In genomic region chr9:18149457-18150011, GRCh38 we compare ENCODE assay signal across 21 cellular contexts.
DNase-seq lines count a peak whose midpoint lies in the region; ATAC-seq, FAIRE-seq and TF ChIP-seq lines count a peak whose summit lies in the region.
"Had no signal": no experiment of that assay in that cellular context is flagged by ENCODE, and none has a peak within 500 bp of the region (broad histone marks: within the 10 kb centered on the region; RNA-seq: fewer than 3 reads in every experiment).

No MANE protein-coding gene starts in this region.

- CTCF ChIA-PET in endothelial cell of umbilical vein (lab: Charles Lee), result interaction anchor here (1.5 kb wide), 1 partner anchor 10 kb away, joined by 3 read pairs; no protein-coding TSS in a partner anchor

- H3K79me2 ChIP-seq in endothelial cell of umbilical vein (ENCODE audit: control insufficient read depth, insufficient read depth, low read length), result no peaks in the 10 kb centered on the region
- H3K79me2 ChIP-seq: parathyroid adenoma had no signal

- no peaks in the 10 kb centered on the region for H3K36me3 ChIP-seq in endothelial cell of umbilical vein (ENCODE audit: control insufficient read depth in 2 of 2, extremely low read depth in 1 of 2, insufficient read depth in 2 of 2, low read length in 2 of 2)
- H3K36me3 ChIP-seq: sigmoid colon had no signal

- FAIRE-seq in endothelial cell of umbilical vein (lab: Jason Lieb, UNC), result no peak

- TF ChIP-seq CTCF in AG09309 (IDR thresholded peaks at IDR 0.05; ENCODE audit: control insufficient read depth, insufficient read depth, low read depth, low read length, missing control alignments), result peak; percentile 11
- no peak for TF ChIP-seq CTCF in endothelial cell of umbilical vein (IDR thresholded peaks at IDR 0.05; ENCODE audit: extremely low read depth in 1 of 2, insufficient read depth in 1 of 2, low read depth in 1 of 2, low read length in 2 of 2)

- H4K20me1 ChIP-seq in endothelial cell of umbilical vein (replicated peaks; ENCODE audit: control insufficient read depth, extremely low read depth, insufficient read depth, low read length), result no peaks in the 10 kb centered on the region

- dilution Hi-C loops in endothelial cell of umbilical vein (cut with MboI; ENCODE audit: extremely low pct_ligation_motif_present, low sequenced_read_pairs), result no loop called here

- no peak for TF ChIP-seq POLR2A in endothelial cell of umbilical vein (IDR thresholded peaks at IDR 0.05; ENCODE audit: low read depth, low read length)

- no peak overlapping the region for H3K4me2 ChIP-seq in endothelial cell of umbilical vein (ENCODE audit: insufficient read depth, low read length)

- H3K9me3 ChIP-seq in endothelial cell of umbilical vein (replicated peaks; ENCODE audit: control insufficient read depth, insufficient read depth, low read length), result no peaks in the 10 kb centered on the region
- H3K9me3 ChIP-seq: sigmoid colon had no signal

- H3K4me1 Mint-ChIP-seq in activated T-helper 1 cell treated with anti-CD3 and anti-CD28 coated beads, Interleukin-12 subunit alpha, Interleukin-12 subunit beta, Interleukin-2, Interleukin-4 antibody, amounts not matched to agents 30 ng/mL and 10 ng/mL and 1 ng/mL, durations not matched to agents 14 hours and 24 hours and 36 hours (ENCODE audit: low read depth), result no peaks in the 10 kb centered on the region
- H3K4me1 Mint-ChIP-seq: natural killer cell had no signal

- no peak overlapping the region for H3K27ac Mint-ChIP-seq in activated T-helper 1 cell treated with anti-CD3 and anti-CD28 coated beads, Interleukin-12 subunit alpha, Interleukin-12 subunit beta, Interleukin-2, Interleukin-4 antibody, amounts not matched to agents 30 ng/mL and 10 ng/mL and 1 ng/mL, durations not matched to agents 14 hours and 24 hours and 36 hours
- H3K27ac Mint-ChIP-seq: activated CD8-positive, alpha-beta T cell treated with anti-CD3 and anti-CD28 coated beads, Interleukin-2, amount 10 ng/mL, durations not matched to agents 7 days and 5 days; mesothelial cell of epicardium; natural killer cell had no signal

- no peaks in the 10 kb centered on the region for H3K9me3 Mint-ChIP-seq in activated T-helper 1 cell treated with anti-CD3 and anti-CD28 coated beads, Interleukin-12 subunit alpha, Interleukin-12 subunit beta, Interleukin-2, Interleukin-4 antibody, amounts not matched to agents 30 ng/mL and 10 ng/mL and 1 ng/mL, durations not matched to agents 14 hours and 24 hours and 36 hours
- H3K9me3 Mint-ChIP-seq: mesothelial cell of epicardium had no signal

- POLR2A ChIA-PET in endothelial cell of umbilical vein (lab: Charles Lee), result no interaction called here

- H3K4me3 Mint-ChIP-seq in activated T-helper 1 cell treated with anti-CD3 and anti-CD28 coated beads, Interleukin-12 subunit alpha, Interleukin-12 subunit beta, Interleukin-2, Interleukin-4 antibody, amounts not matched to agents 30 ng/mL and 10 ng/mL and 1 ng/mL, durations not matched to agents 14 hours and 24 hours and 36 hours, result no peak overlapping the region
- H3K4me3 Mint-ChIP-seq: activated CD8-positive, alpha-beta T cell treated with anti-CD3 and anti-CD28 coated beads, Interleukin-2, amount 10 ng/mL, durations not matched to agents 7 days and 5 days; mesothelial cell of epicardium; natural killer cell had no signal

- no peaks in the 10 kb centered on the region for H3K36me3 Mint-ChIP-seq in activated T-helper 1 cell treated with anti-CD3 and anti-CD28 coated beads, Interleukin-12 subunit alpha, Interleukin-12 subunit beta, Interleukin-2, Interleukin-4 antibody, amounts not matched to agents 30 ng/mL and 10 ng/mL and 1 ng/mL, durations not matched to agents 14 hours and 24 hours and 36 hours (ENCODE audit: low read depth)
- H3K36me3 Mint-ChIP-seq: mesothelial cell of epicardium, natural killer cell had no signal

- no peak for DNase-seq in AG09309 (ENCODE audit: low read depth)
- DNase-seq in NCI-H69 (lab: John Stamatoyannopoulos, UW), result peak; percentile 32
- DNase-seq in endothelial cell of umbilical vein (ENCODE audit: low read depth, low spot score), result peak; percentile 4
- no peak for DNase-seq in left colon
- no peak for DNase-seq in activated T-helper 1 cell treated with anti-CD3 and anti-CD28 coated beads, Interleukin-12 subunit alpha, Interleukin-12 subunit beta, Interleukin-2, Interleukin-4 antibody, amounts not matched to agents 30 ng/mL and 10 ng/mL and 1 ng/mL, durations not matched to agents 14 hours and 24 hours and 36 hours (ENCODE audit: low spot score)
- DNase-seq in stimulated activated CD4-positive, alpha-beta T cell treated with anti-CD3 and anti-CD28 coated beads, Interleukin-4, amount 100 ng/mL, for 4 hours, result no peak
- DNase-seq in amygdala (lab: John Stamatoyannopoulos, UW), result no peak
- DNase-seq in NCI-H510A (lab: John Stamatoyannopoulos, UW), result no peak
- DNase-seq: activated CD4-positive, alpha-beta T cell treated with anti-CD3 and anti-CD28 coated beads for 1 hour; activated CD8-positive, alpha-beta T cell treated with anti-CD3 and anti-CD28 coated beads, Interleukin-2, amount 10 ng/mL, durations not matched to agents 7 days and 5 days; activated naive CD4-positive, alpha-beta T cell; activated T-cell treated with anti-CD3 and anti-CD28 coated beads, Interleukin-2, amount 50 U/mL, for 1 hour; amniotic stem cell; central memory CD4-positive, alpha-beta T cell; natural killer cell; NCI-H146; SHP77 treated with DMSO at 0.1 percent for 48 hours; sigmoid colon had no signal

- no TSS peak for BruUV-seq in endothelial cell of umbilical vein (replicated peaks; lab: Mats Ljungman, UMichigan)

- H3K27ac ChIP-seq in endothelial cell of umbilical vein (ENCODE audit: insufficient read depth, low read depth, low read length), result no peak overlapping the region
- H3K27ac ChIP-seq: C4-2B, parathyroid adenoma, sigmoid colon had no signal

- H3K27me3 Mint-ChIP-seq in activated T-helper 1 cell treated with anti-CD3 and anti-CD28 coated beads, Interleukin-12 subunit alpha, Interleukin-12 subunit beta, Interleukin-2, Interleukin-4 antibody, amounts not matched to agents 30 ng/mL and 10 ng/mL and 1 ng/mL, durations not matched to agents 14 hours and 24 hours and 36 hours (ENCODE audit: insufficient read depth), result no peaks in the 10 kb centered on the region

- no peaks in the 10 kb centered on the region for H3K9me1 ChIP-seq in endothelial cell of umbilical vein (replicated peaks; ENCODE audit: control insufficient read depth, extremely low read depth, insufficient read depth, low read length)

- H3K27me3 ChIP-seq in endothelial cell of umbilical vein (ENCODE audit: control insufficient read depth in 2 of 2, insufficient read depth in 2 of 2, low read length in 2 of 2), result peaks cover 7 to 8% of the 10 kb centered on the region in 2 experiments
- H3K27me3 ChIP-seq: sigmoid colon had no signal

- H3K4me1 ChIP-seq in endothelial cell of umbilical vein (ENCODE audit: control insufficient read depth, extremely low read depth, insufficient read depth, low read length), result no peaks in the 10 kb centered on the region
- H3K4me1 ChIP-seq: parathyroid adenoma, sigmoid colon had no signal

- ATAC-seq in left colon, result peak; percentile 54
- ATAC-seq: activated CD8-positive, alpha-beta T cell treated with anti-CD3 and anti-CD28 coated beads, Interleukin-2, amount 10 ng/mL, durations not matched to agents 7 days and 5 days; natural killer cell had no signal

- intact Hi-C loops in endothelial cell of umbilical vein (cut with micrococcal nuclease) (no loop called here), left colon (cut with DNase I, micrococcal nuclease) (no loop called here)
- intact Hi-C loops in activated T-helper 1 cell treated with anti-CD3 and anti-CD28 coated beads, Interleukin-12 subunit alpha, Interleukin-12 subunit beta, Interleukin-2, Interleukin-4 antibody, amounts not matched to agents 30 ng/mL and 10 ng/mL and 1 ng/mL, durations not matched to agents 14 hours and 24 hours and 36 hours (cut with micrococcal nuclease), result no loop called here

- no peak overlapping the region for H3K9ac ChIP-seq in endothelial cell of umbilical vein (replicated peaks; ENCODE audit: extremely low read depth, insufficient read depth, low read length)
- H3K9ac ChIP-seq: parathyroid adenoma had no signal

- H2AFZ ChIP-seq in endothelial cell of umbilical vein (ENCODE audit: low read depth, low read length), result no peak overlapping the region
- H2AFZ ChIP-seq: parathyroid adenoma had no signal

- H3K4me3 ChIP-seq in AG09309 (ENCODE audit: control insufficient read depth, low read depth, low read length) (no peak overlapping the region), endothelial cell of umbilical vein (replicated peaks in 1 of 3; ENCODE audit: insufficient read depth in 1 of 3, low read depth in 1 of 3, low read length in 3 of 3) (no peak overlapping the region)
- H3K4me3 ChIP-seq: sigmoid colon had no signal

TF ChIP-seq in endothelial cell of umbilical vein, 7 proteins besides CTCF, POLR2A, EP300 and RAD21:
- TF ChIP-seq POLR2AphosphoS5 (IDR thresholded peaks at IDR 0.05; ENCODE audit: insufficient read depth, low read depth, low read length), result no peak

Comparison
In these comparisons a context has a peak if more than half of its experiments do, and no peak if none do; other contexts are left out.
1. DNase-seq: peak in NCI-H69 (single experiment) and endothelial cell of umbilical vein (single experiment); none in AG09309 (single experiment), left colon (0 of 2), activated T-helper 1 cell treated with anti-CD3 and anti-CD28 coated beads, Interleukin-12 subunit alpha, Interleukin-12 subunit beta, Interleukin-2, Interleukin-4 antibody, amounts not matched to agents 30 ng/mL and 10 ng/mL and 1 ng/mL, durations not matched to agents 14 hours and 24 hours and 36 hours (single experiment), stimulated activated CD4-positive, alpha-beta T cell treated with anti-CD3 and anti-CD28 coated beads, Interleukin-4, amount 100 ng/mL, for 4 hours (0 of 2), amygdala (0 of 56) and NCI-H510A (single experiment).